ENCODE assay signal across 8 cellular contexts in genomic region chr22:20020533-20021195, GRCh38. TPM values are rescaled to one million over a fixed set of nuclear protein-coding genes. Genes with fewer than 3 reads are reported as not detected.
DNase-seq lines count a peak whose midpoint lies in the region; ATAC-seq and TF ChIP-seq lines count a peak whose summit lies in the region.

A gene with protein sequence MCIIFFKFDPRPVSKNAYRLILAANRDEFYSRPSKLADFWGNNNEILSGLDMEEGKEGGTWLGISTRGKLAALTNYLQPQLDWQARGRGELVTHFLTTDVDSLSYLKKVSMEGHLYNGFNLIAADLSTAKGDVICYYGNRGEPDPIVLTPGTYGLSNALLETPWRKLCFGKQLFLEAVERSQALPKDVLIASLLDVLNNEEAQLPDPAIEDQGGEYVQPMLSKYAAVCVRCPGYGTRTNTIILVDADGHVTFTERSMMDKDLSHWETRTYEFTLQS (plus strand): TSS chr22:20021110. CDS start chr22:20036799, 15,689 bp downstream.

- no CpG with 5 or more reads among the region's 61 CpGs for WGBS in H9 (ENCODE audit: extremely low coverage, insufficient read length, low lambda C conversion rate)

- peak within 1 kb of the TSS; percentile 61 for H3K14ac ChIP-seq in H9 (ENCODE audit: insufficient read depth, low read length)

- H3K4me1 Mint-ChIP-seq in H9, result peaks cover 11 to 17% of the 10 kb centered on the region in 2 experiments

- no peak within 1 kb of the TSS for H3K23ac ChIP-seq in H9 (ENCODE audit: insufficient read length, low read depth, low read length)

- peak within 1 kb of the TSS; percentile 85 to 92 for H3K4me3 Mint-ChIP-seq in H9

- H3K27ac ChIP-seq in H9 (ENCODE audit: insufficient read length, low read depth, low read length) (no peak within 1 kb of the TSS), foreskin keratinocyte (peak within 1 kb of the TSS; percentile 79)

- H3K36me3 ChIP-seq in MG63, result peaks cover 5% of the 10 kb centered on the region; the same call in 1 of the 2 replicates
- no peaks in the 10 kb centered on the region for H3K36me3 ChIP-seq in neuron (ENCODE audit: insufficient read depth, low read length)

- H4K20me1 ChIP-seq in H9 (ENCODE audit: control insufficient read depth, insufficient read depth, insufficient read length), result no peaks in the 10 kb centered on the region

- H3K79me2 ChIP-seq in H9 (ENCODE audit: insufficient read depth, low read length), result no peaks in the 10 kb centered on the region

- H3K9me3 Mint-ChIP-seq in H9, result no peaks in the 10 kb centered on the region

- H3K9me3 ChIP-seq in H9 (ENCODE audit: control insufficient read depth, low read depth, low read length) (no peaks in the 10 kb centered on the region), MG63 (no peaks in the 10 kb centered on the region), neuron (ENCODE audit: low read length) (no peaks in the 10 kb centered on the region)

- H3K27me3 ChIP-seq in H9 (ENCODE audit: insufficient read depth, low read length), result peaks cover 27% of the 10 kb centered on the region
- H3K27me3 ChIP-seq in MG63, result peaks cover 7% of the 10 kb centered on the region
- peaks cover 21% of the 10 kb centered on the region for H3K27me3 ChIP-seq in foreskin keratinocyte
- H3K27me3 ChIP-seq in neuron (ENCODE audit: insufficient read depth, low read length), result peaks cover 28% of the 10 kb centered on the region

- no peak within 1 kb of the TSS for H3K18ac ChIP-seq in H9 (ENCODE audit: insufficient read length, low read depth, low read length)

- peak within 1 kb of the TSS; percentile 80 for H3K4me3 ChIP-seq in MG63
- H3K4me3 ChIP-seq in neuron (ENCODE audit: low read length), result peak within 1 kb of the TSS; percentile 96

- peak; percentile 90 for DNase-seq in EH (ENCODE audit: low read depth)
- peak; percentile 90 for DNase-seq in H9
- peak; percentile 91 for DNase-seq in MG63
- DNase-seq in SIG-M5 treated with dmso at 0.1 percent for 504 hours (lab: John Stamatoyannopoulos, UW; ENCODE audit: unreplicated experiment), result peak; percentile 85
- DNase-seq in activated gamma-delta T cell treated with Interleukin-2 at 50 U/mL for 16 hours, result peak; percentile 91
- DNase-seq in foreskin keratinocyte, result peak; percentile 40 to 63
- peak; percentile 77 for DNase-seq in stromal cell of bone marrow (ENCODE audit: low read depth)

- peak within 1 kb of the TSS; percentile 51 for H3K9ac ChIP-seq in H9 (ENCODE audit: extremely low read depth, insufficient read length, low read length)

- H3K79me1 ChIP-seq in H9 (ENCODE audit: insufficient read depth, low read depth, low read length, poor library complexity, severe bottlenecking), result no peaks in the 10 kb centered on the region

- peak within 1 kb of the TSS; percentile 80 for H3K4me2 ChIP-seq in H9 (ENCODE audit: insufficient read depth, insufficient read length, low read length)

- H3K4ac ChIP-seq in H9 (ENCODE audit: low read depth, low read length), result no peak within 1 kb of the TSS

- no peak within 1 kb of the TSS for H3K56ac ChIP-seq in H9 (ENCODE audit: insufficient read length, low read depth, low read length)

- H3K27me3 Mint-ChIP-seq in H9 (ENCODE audit: low read depth), result peaks cover 43% of the 10 kb centered on the region

- no peak within 1 kb of the TSS for H2BK5ac ChIP-seq in H9 (ENCODE audit: insufficient read length, low read length)

- H4K5ac ChIP-seq in H9 (ENCODE audit: insufficient read length, low read depth, low read length), result no peak within 1 kb of the TSS

- H2BK12ac ChIP-seq in H9 (ENCODE audit: insufficient read length, low read depth, low read length), result no peak within 1 kb of the TSS

- H2AK5ac ChIP-seq in H9 (ENCODE audit: insufficient read length, low read length), result no peak within 1 kb of the TSS

- no peaks in the 10 kb centered on the region for H3K4me1 ChIP-seq in H9 (ENCODE audit: insufficient read depth, low read length)
- H3K4me1 ChIP-seq in foreskin keratinocyte, result no peaks in the 10 kb centered on the region
- peaks cover 26% of the 10 kb centered on the region for H3K4me1 ChIP-seq in neuron (ENCODE audit: insufficient read depth, low read length)

- H2BK20ac ChIP-seq in H9 (ENCODE audit: low read depth, low read length, poor library complexity, severe bottlenecking), result no peak within 1 kb of the TSS

- peak; percentile 88 for ATAC-seq in foreskin keratinocyte

- peaks cover 19% of the 10 kb centered on the region for H3K23me2 ChIP-seq in H9 (ENCODE audit: insufficient read length, low read depth, low read length, poor library complexity, severe bottlenecking)

- H3K36me3 Mint-ChIP-seq in H9 (ENCODE audit: insufficient read depth in 1 of 3, low read depth in 3 of 3), result no peaks in the 10 kb centered on the region; a peak in 1 of 7 replicates

- H3T11ph ChIP-seq in H9 (ENCODE audit: low read length), result no peak within 1 kb of the TSS

- TF ChIP-seq CTCF in H9 (conservative IDR thresholded peaks at IDR 0.05) (no peak), foreskin keratinocyte (conservative IDR thresholded peaks at IDR 0.05) (no peak)

- H2AFZ ChIP-seq in H9 (ENCODE audit: low read length) (no peak within 1 kb of the TSS), neuron (ENCODE audit: low read depth, low read length) (peak within 1 kb of the TSS; percentile 72)

- H3K27ac Mint-ChIP-seq in H9, result no peak within 1 kb of the TSS; a peak in 2 of 7 replicates

- H4K8ac ChIP-seq in H9 (replicated peaks; ENCODE audit: insufficient read length, low read depth, low read length), result no peak within 1 kb of the TSS

- H4K91ac ChIP-seq in H9 (ENCODE audit: insufficient read length, low read depth, low read length), result no peak within 1 kb of the TSS

- H2BK120ac ChIP-seq in H9 (ENCODE audit: low read depth, low read length, poor library complexity, severe bottlenecking), result no peak within 1 kb of the TSS

- H2BK15ac ChIP-seq in H9 (ENCODE audit: low read depth, low read length), result no peak within 1 kb of the TSS

RNA-seq across cellular contexts. Expression of the gene that starts here (rescaled TPM):
- 14.6 and 22.9 TPM in 2 replicates for total RNA-seq in H9 (2021)
- 21.0 and 54.2 TPM in 2 replicates for total RNA-seq in MG63 (2014; rRNA removed; shearing (Covaris generic); ENCODE audit: low replicate concordance)
- 18.8 and 22.4 TPM in 2 replicates for total RNA-seq in foreskin keratinocyte
- polyA plus RNA-seq in foreskin keratinocyte, result 15.0 and 15.2 TPM in 2 replicates
